ENCODE assay signal across 15 cellular contexts in genomic region chr12:31298510-31298904, GRCh38. TPM values are rescaled to one million over a fixed set of nuclear protein-coding genes. Genes with fewer than 3 reads are reported as not detected.
DNase-seq lines count a peak whose midpoint lies in the region; ATAC-seq lines count a peak whose summit lies in the region.
"Had no signal": no experiment of that assay in that cellular context is flagged by ENCODE, and none has a peak within 500 bp of the region (broad histone marks: within the 10 kb centered on the region; RNA-seq: fewer than 3 reads in every experiment).

No MANE protein-coding gene starts in this region.

- no peaks in the 10 kb centered on the region for H3K27me3 ChIP-seq in BLaER1 treated with 17β-estradiol and CSF1 and Interleukin-3, amounts not matched to agents 10 nM and 100 nM
- H3K27me3 ChIP-seq: ovary had no signal

- peak overlapping the region in 2 of 11 experiments; percentile 3 to 38; a peak in 2 of 22 replicates for H3K9ac ChIP-seq in BLaER1 treated with 17β-estradiol and CSF1 and Interleukin-3, amounts not matched to agents 10 nM and 100 nM
- H3K9ac ChIP-seq: KMS-11 had no signal

- peak overlapping the region; percentile 73 for H3K27ac Mint-ChIP-seq in activated T-helper 2 cell treated with anti-CD3 and anti-CD28 coated beads, Interferon-gamma antibody, Interleukin-2, Interleukin-4, amounts not matched to agents 10 μg/mL and 5 μg/mL and 100 μg/mL, durations not matched to agents 14 hours and 24 hours and 36 hours
- H3K27ac Mint-ChIP-seq in effector memory CD8-positive, alpha-beta T cell = peak overlapping the region in 1 of 2 donors; percentile 80

- ATAC-seq in GM18907 (IDR thresholded peaks at IDR 0.05; ENCODE audit: unreplicated experiment) (peak; percentile 50), HG02884 (IDR thresholded peaks at IDR 0.05; ENCODE audit: unreplicated experiment) (peak; percentile 39)
- no peak for ATAC-seq in effector memory CD8-positive, alpha-beta T cell (replicated peaks)

- H3K27ac ChIP-seq in BLaER1 treated with 17β-estradiol and CSF1 and Interleukin-3, amounts not matched to agents 10 nM and 100 nM = peak overlapping the region in 3 of 11 experiments; percentile 40 to 63 (median 49); a peak in 4 of 22 replicates
- H3K27ac ChIP-seq: KMS-11, ovary had no signal

- peaks cover 83% of the 10 kb centered on the region for H3K36me3 Mint-ChIP-seq in activated T-helper 2 cell treated with anti-CD3 and anti-CD28 coated beads, Interferon-gamma antibody, Interleukin-2, Interleukin-4, amounts not matched to agents 10 μg/mL and 5 μg/mL and 100 μg/mL, durations not matched to agents 14 hours and 24 hours and 36 hours (ENCODE audit: low read depth)
- peaks cover 45% of the 10 kb centered on the region for H3K36me3 Mint-ChIP-seq in effector memory CD8-positive, alpha-beta T cell (ENCODE audit: insufficient read depth)

- H3K4me1 Mint-ChIP-seq in activated T-helper 2 cell treated with anti-CD3 and anti-CD28 coated beads, Interferon-gamma antibody, Interleukin-2, Interleukin-4, amounts not matched to agents 10 μg/mL and 5 μg/mL and 100 μg/mL, durations not matched to agents 14 hours and 24 hours and 36 hours (ENCODE audit: low read depth) = peaks cover 28% of the 10 kb centered on the region
- peaks cover 12 to 29% of the 10 kb centered on the region in 2 donors for H3K4me1 Mint-ChIP-seq in effector memory CD8-positive, alpha-beta T cell (ENCODE audit: low read depth in 2 of 2)

- H3K27me3 Mint-ChIP-seq in activated T-helper 2 cell treated with anti-CD3 and anti-CD28 coated beads, Interferon-gamma antibody, Interleukin-2, Interleukin-4, amounts not matched to agents 10 μg/mL and 5 μg/mL and 100 μg/mL, durations not matched to agents 14 hours and 24 hours and 36 hours (ENCODE audit: low read depth) = no peaks in the 10 kb centered on the region
- H3K27me3 Mint-ChIP-seq in effector memory CD8-positive, alpha-beta T cell = no peaks in the 10 kb centered on the region

- no peak overlapping the region for H3K4me3 Mint-ChIP-seq in activated T-helper 2 cell treated with anti-CD3 and anti-CD28 coated beads, Interferon-gamma antibody, Interleukin-2, Interleukin-4, amounts not matched to agents 10 μg/mL and 5 μg/mL and 100 μg/mL, durations not matched to agents 14 hours and 24 hours and 36 hours (ENCODE audit: low read depth)
- no peak overlapping the region for H3K4me3 Mint-ChIP-seq in effector memory CD8-positive, alpha-beta T cell

- intact Hi-C loops in activated T-helper 2 cell treated with anti-CD3 and anti-CD28 coated beads, Interferon-gamma antibody, Interleukin-2, Interleukin-4, amounts not matched to agents 10 μg/mL and 5 μg/mL and 100 μg/mL, durations not matched to agents 14 hours and 24 hours and 36 hours (cut with micrococcal nuclease) = no loop called here

- peaks cover 7 to 100% (median 100%) of the 10 kb centered on the region in 11 experiments; a peak in 21 of 22 replicates for H4K20me1 ChIP-seq in BLaER1 treated with 17β-estradiol and CSF1 and Interleukin-3, amounts not matched to agents 10 nM and 100 nM

- H3K9me3 Mint-ChIP-seq in activated T-helper 2 cell treated with anti-CD3 and anti-CD28 coated beads, Interferon-gamma antibody, Interleukin-2, Interleukin-4, amounts not matched to agents 10 μg/mL and 5 μg/mL and 100 μg/mL, durations not matched to agents 14 hours and 24 hours and 36 hours = no peaks in the 10 kb centered on the region
- H3K9me3 Mint-ChIP-seq in effector memory CD8-positive, alpha-beta T cell = no peaks in the 10 kb centered on the region

- peaks cover 22 to 72% (median 33%) of the 10 kb centered on the region in 10 experiments for H3K4me1 ChIP-seq in BLaER1 treated with 17β-estradiol and CSF1 and Interleukin-3, amounts not matched to agents 10 nM and 100 nM

- no peak overlapping the region for H3K4me3 ChIP-seq in BLaER1 treated with 17β-estradiol and CSF1 and Interleukin-3, amounts not matched to agents 10 nM and 100 nM
- H3K4me3 ChIP-seq: ovary had no signal

- no peak for DNase-seq in activated T-helper 2 cell treated with anti-CD3 and anti-CD28 coated beads, Interferon-gamma antibody, Interleukin-2, Interleukin-4, amounts not matched to agents 10 μg/mL and 5 μg/mL and 100 μg/mL, durations not matched to agents 14 hours and 24 hours and 36 hours (ENCODE audit: low spot score)
- no peak for DNase-seq in NAMALWA (ENCODE audit: low spot score)
- no peak for DNase-seq in NCI-H146 treated with DMSO at 0.1 percent for 48 hours (lab: John Stamatoyannopoulos, UW; ENCODE audit: unreplicated experiment)
- DNase-seq in effector memory CD8-positive, alpha-beta T cell = no peak
- no peak for DNase-seq in NCI-H345 (lab: John Stamatoyannopoulos, UW)
- DNase-seq: activated gamma-delta T cell treated with Interleukin-2 at 50 U/mL for 16 hours; central memory CD4-positive, alpha-beta T cell; DMS79; NCI-H2029; ovary; stimulated activated CD8-positive, alpha-beta memory T cell treated with anti-CD3 and anti-CD28 coated beads, Interleukin-4, amount 100 ng/mL, for 48 hours had no signal

- peaks cover 44 to 100% (median 98%) of the 10 kb centered on the region in 11 experiments for H3K36me3 ChIP-seq in BLaER1 treated with 17β-estradiol and CSF1 and Interleukin-3, amounts not matched to agents 10 nM and 100 nM
- H3K36me3 ChIP-seq: ovary had no signal

- peak overlapping the region in 8 of 11 experiments; percentile 3 to 78 (median 24); a peak in 11 of 22 replicates for H3K4me2 ChIP-seq in BLaER1 treated with 17β-estradiol and CSF1 and Interleukin-3, amounts not matched to agents 10 nM and 100 nM
- H3K4me2 ChIP-seq: KMS-11 had no signal

- H3K9me3 ChIP-seq in BLaER1 treated with 17β-estradiol and CSF1 and Interleukin-3, amounts not matched to agents 10 nM and 100 nM (replicated peaks in 1 of 11) = no peaks in the 10 kb centered on the region
- H3K9me3 ChIP-seq: ovary had no signal

RNA-seq across cellular contexts. Expression of gene SINHCAF, which starts 27.4 kb away (rescaled TPM):
- total RNA-seq in activated T-helper 2 cell treated with anti-CD3 and anti-CD28 coated beads, Interferon-gamma antibody, Interleukin-2, Interleukin-4, amounts not matched to agents 10 μg/mL and 5 μg/mL and 100 μg/mL, durations not matched to agents 14 hours and 24 hours and 36 hours = 223 and 231 TPM in 2 replicates
